Comparison of ENCODE assay signal across 23 cellular contexts in genomic region chr14:100114109-100114765, GRCh38. TPM values are rescaled to one million over a fixed set of nuclear protein-coding genes. Genes with fewer than 3 reads are reported as not detected.
A peak's percentile ranks its signal among the peaks of the same experiment; 100 is the strongest.
DNase-seq lines count a peak whose midpoint lies in the region; FAIRE-seq and TF ChIP-seq lines count a peak whose summit lies in the region.
"Had no signal": no experiment of that assay in that cellular context is flagged by ENCODE, and none has a peak within 500 bp of the region (broad histone marks: within the 10 kb centered on the region; RNA-seq: fewer than 3 reads in every experiment).

No MANE protein-coding gene starts in this region.

- no peaks in the 10 kb centered on the region for H3K9me3 ChIP-seq in neural progenitor cell (ENCODE audit: low read depth)

- H3K9me3 Mint-ChIP-seq in activated naive CD4-positive, alpha-beta T cell treated with anti-CD3 and anti-CD28 coated beads, Interleukin-2, amount 50 U/mL, for 24 hours: no peaks in the 10 kb centered on the region
- no peaks in the 10 kb centered on the region for H3K9me3 Mint-ChIP-seq in activated T-helper 1 cell treated with anti-CD3 and anti-CD28 coated beads, Interleukin-12 subunit alpha, Interleukin-12 subunit beta, Interleukin-2, Interleukin-4 antibody, amounts not matched to agents 30 ng/mL and 10 ng/mL and 1 ng/mL, durations not matched to agents 14 hours and 24 hours and 36 hours
- no peaks in the 10 kb centered on the region for H3K9me3 Mint-ChIP-seq in neural progenitor cell
- H3K9me3 Mint-ChIP-seq: CD8-positive, alpha-beta memory T cell; H9; type B pancreatic cell had no signal

- H3K4me2 ChIP-seq in neural progenitor cell: no peak overlapping the region
- H3K4me2 ChIP-seq: hepatocyte had no signal

- H3F3A ChIP-seq in neural progenitor cell (ENCODE audit: low read depth): no peaks in the 10 kb centered on the region

- no peaks in the 10 kb centered on the region for H3K27me3 Mint-ChIP-seq in activated naive CD4-positive, alpha-beta T cell treated with anti-CD3 and anti-CD28 coated beads, Interleukin-2, amount 50 U/mL, for 24 hours
- no peaks in the 10 kb centered on the region for H3K27me3 Mint-ChIP-seq in activated T-helper 1 cell treated with anti-CD3 and anti-CD28 coated beads, Interleukin-12 subunit alpha, Interleukin-12 subunit beta, Interleukin-2, Interleukin-4 antibody, amounts not matched to agents 30 ng/mL and 10 ng/mL and 1 ng/mL, durations not matched to agents 14 hours and 24 hours and 36 hours (ENCODE audit: insufficient read depth)
- H3K27me3 Mint-ChIP-seq in neural progenitor cell (ENCODE audit: insufficient read depth, low read depth): peaks cover 5% of the 10 kb centered on the region
- H3K27me3 Mint-ChIP-seq: type B pancreatic cell had no signal

- H3K27ac ChIP-seq in temporal lobe (ENCODE audit: low read depth, low read length): peak overlapping the region; percentile 100
- no peak overlapping the region for H3K27ac ChIP-seq in neural progenitor cell
- H3K27ac ChIP-seq: hepatocyte, HL-60 had no signal

- H3K36me3 Mint-ChIP-seq in activated naive CD4-positive, alpha-beta T cell treated with anti-CD3 and anti-CD28 coated beads, Interleukin-2, amount 50 U/mL, for 24 hours: peaks cover under 1% of the 10 kb centered on the region
- H3K36me3 Mint-ChIP-seq in activated T-helper 1 cell treated with anti-CD3 and anti-CD28 coated beads, Interleukin-12 subunit alpha, Interleukin-12 subunit beta, Interleukin-2, Interleukin-4 antibody, amounts not matched to agents 30 ng/mL and 10 ng/mL and 1 ng/mL, durations not matched to agents 14 hours and 24 hours and 36 hours (ENCODE audit: low read depth): peaks cover 43% of the 10 kb centered on the region
- peaks cover 4% of the 10 kb centered on the region for H3K36me3 Mint-ChIP-seq in neural progenitor cell

- no peak for TF ChIP-seq CTCF in neural progenitor cell (IDR thresholded peaks at IDR 0.05)

- DNase-seq in activated naive CD4-positive, alpha-beta T cell treated with anti-CD3 and anti-CD28 coated beads, Interleukin-2, amount 50 U/mL, for 16 hours: no peak
- DNase-seq in activated T-helper 1 cell treated with anti-CD3 and anti-CD28 coated beads, Interleukin-12 subunit alpha, Interleukin-12 subunit beta, Interleukin-2, Interleukin-4 antibody, amounts not matched to agents 30 ng/mL and 10 ng/mL and 1 ng/mL, durations not matched to agents 14 hours and 24 hours and 36 hours (ENCODE audit: low spot score): no peak
- DNase-seq in kidney tubule cell (ENCODE audit: low spot score) (peak; percentile 28), H54 (ENCODE audit: insufficient read length, low spot score) (no peak), neural progenitor cell (ENCODE audit: low spot score) (no peak), kidney glomerular epithelial cell (lab: John Stamatoyannopoulos, UW) (no peak)
- DNase-seq: H9; NCI-H1694 treated with DMSO at 0.1 percent for 48 hours; NCI-H510A treated with DMSO at 0.1 percent for 48 hours; SHP77 treated with DMSO at 0.1 percent for 48 hours; stimulated activated CD4-positive, alpha-beta T cell treated with anti-CD3 and anti-CD28 coated beads, Interleukin-12 subunit alpha, Interleukin-12 subunit beta, amount 100 ng/mL, for 4 hours; WERI-Rb-1 had no signal

- intact Hi-C loops in activated T-helper 1 cell treated with anti-CD3 and anti-CD28 coated beads, Interleukin-12 subunit alpha, Interleukin-12 subunit beta, Interleukin-2, Interleukin-4 antibody, amounts not matched to agents 30 ng/mL and 10 ng/mL and 1 ng/mL, durations not matched to agents 14 hours and 24 hours and 36 hours (cut with micrococcal nuclease): no loop called here

- peaks cover 29% of the 10 kb centered on the region for H4K20me1 ChIP-seq in neural progenitor cell (ENCODE audit: low read depth)

- no peak overlapping the region for H3K4me3 Mint-ChIP-seq in activated naive CD4-positive, alpha-beta T cell treated with anti-CD3 and anti-CD28 coated beads, Interleukin-2, amount 50 U/mL, for 24 hours
- H3K4me3 Mint-ChIP-seq in activated T-helper 1 cell treated with anti-CD3 and anti-CD28 coated beads, Interleukin-12 subunit alpha, Interleukin-12 subunit beta, Interleukin-2, Interleukin-4 antibody, amounts not matched to agents 30 ng/mL and 10 ng/mL and 1 ng/mL, durations not matched to agents 14 hours and 24 hours and 36 hours: no peak overlapping the region
- no peak overlapping the region for H3K4me3 Mint-ChIP-seq in neural progenitor cell
- H3K4me3 Mint-ChIP-seq: CD8-positive, alpha-beta memory T cell; H9; type B pancreatic cell had no signal

- H3K4me1 ChIP-seq in neural progenitor cell: peaks cover 13% of the 10 kb centered on the region

- H3K27ac Mint-ChIP-seq in activated naive CD4-positive, alpha-beta T cell treated with anti-CD3 and anti-CD28 coated beads, Interleukin-2, amount 50 U/mL, for 24 hours: peak overlapping the region; percentile 98
- peak overlapping the region; percentile 76 for H3K27ac Mint-ChIP-seq in activated T-helper 1 cell treated with anti-CD3 and anti-CD28 coated beads, Interleukin-12 subunit alpha, Interleukin-12 subunit beta, Interleukin-2, Interleukin-4 antibody, amounts not matched to agents 30 ng/mL and 10 ng/mL and 1 ng/mL, durations not matched to agents 14 hours and 24 hours and 36 hours
- H3K27ac Mint-ChIP-seq in neural progenitor cell: no peak overlapping the region
- H3K27ac Mint-ChIP-seq: type B pancreatic cell had no signal

- no peak for TF ChIP-seq POLR2A in H54 (IDR thresholded peaks at IDR 0.05; ENCODE audit: low read depth, low read length)

- H2AFZ ChIP-seq in neural progenitor cell (replicated peaks): no peak overlapping the region
- H2AFZ ChIP-seq: hepatocyte had no signal

- H3K4me1 Mint-ChIP-seq in activated naive CD4-positive, alpha-beta T cell treated with anti-CD3 and anti-CD28 coated beads, Interleukin-2, amount 50 U/mL, for 24 hours: peaks cover 59% of the 10 kb centered on the region
- peaks cover 37% of the 10 kb centered on the region for H3K4me1 Mint-ChIP-seq in activated T-helper 1 cell treated with anti-CD3 and anti-CD28 coated beads, Interleukin-12 subunit alpha, Interleukin-12 subunit beta, Interleukin-2, Interleukin-4 antibody, amounts not matched to agents 30 ng/mL and 10 ng/mL and 1 ng/mL, durations not matched to agents 14 hours and 24 hours and 36 hours (ENCODE audit: low read depth)
- H3K4me1 Mint-ChIP-seq in neural progenitor cell: peaks cover 24% of the 10 kb centered on the region

- no peak overlapping the region for H3K9ac ChIP-seq in neural progenitor cell

- H3K79me2 ChIP-seq in neural progenitor cell (ENCODE audit: low read depth): no peaks in the 10 kb centered on the region
- H3K79me2 ChIP-seq: hepatocyte had no signal

- H3K36me3 ChIP-seq in neural progenitor cell: no peaks in the 10 kb centered on the region

- no peak for FAIRE-seq in H54 (lab: Jason Lieb, UNC)
- FAIRE-seq: astrocyte, colon, endothelial cell of umbilical vein had no signal

- H3K27me3 ChIP-seq in neural progenitor cell: no peaks in the 10 kb centered on the region
- H3K27me3 ChIP-seq: hepatocyte had no signal

- H3K4me3 ChIP-seq in neural progenitor cell: no peak overlapping the region
- H3K4me3 ChIP-seq: hepatocyte had no signal

RNA-seq across cellular contexts. Expression of gene DEGS2, which starts 45.2 kb away (rescaled TPM):
- 0.31 and 1.1 TPM in 2 replicates for total RNA-seq in activated T-helper 1 cell treated with anti-CD3 and anti-CD28 coated beads, Interleukin-12 subunit alpha, Interleukin-12 subunit beta, Interleukin-2, Interleukin-4 antibody, amounts not matched to agents 30 ng/mL and 10 ng/mL and 1 ng/mL, durations not matched to agents 14 hours and 24 hours and 36 hours
- total RNA-seq in temporal lobe: 2.2 TPM
- 0.25 TPM in 1 of 2 replicates, not detected in the other for total RNA-seq in neural progenitor cell (ENCODE audit: low replicate concordance)
- total RNA-seq: astrocyte; endothelial cell of umbilical vein; fibroblast of villous mesenchyme; T-helper 1 cell treated with Interleukin-12 subunit alpha and Interleukin-12 subunit beta and Interleukin-4 antibody, amounts not matched to agents 30 ng/mL and 1 ng/mL, for 36 hours had no signal

RNA-seq across cellular contexts. Expression of gene EVL, which starts 49.0 kb away (rescaled TPM):
- total RNA-seq in activated T-helper 1 cell treated with anti-CD3 and anti-CD28 coated beads, Interleukin-12 subunit alpha, Interleukin-12 subunit beta, Interleukin-2, Interleukin-4 antibody, amounts not matched to agents 30 ng/mL and 10 ng/mL and 1 ng/mL, durations not matched to agents 14 hours and 24 hours and 36 hours: 290 and 309 TPM in 2 replicates
- 89.5 TPM for total RNA-seq in temporal lobe
- total RNA-seq in neural progenitor cell (ENCODE audit: low replicate concordance): 49.2 and 71.2 TPM in 2 replicates
